15 cellular contexts compared by ENCODE assay signal in the genomic region with DNA sequence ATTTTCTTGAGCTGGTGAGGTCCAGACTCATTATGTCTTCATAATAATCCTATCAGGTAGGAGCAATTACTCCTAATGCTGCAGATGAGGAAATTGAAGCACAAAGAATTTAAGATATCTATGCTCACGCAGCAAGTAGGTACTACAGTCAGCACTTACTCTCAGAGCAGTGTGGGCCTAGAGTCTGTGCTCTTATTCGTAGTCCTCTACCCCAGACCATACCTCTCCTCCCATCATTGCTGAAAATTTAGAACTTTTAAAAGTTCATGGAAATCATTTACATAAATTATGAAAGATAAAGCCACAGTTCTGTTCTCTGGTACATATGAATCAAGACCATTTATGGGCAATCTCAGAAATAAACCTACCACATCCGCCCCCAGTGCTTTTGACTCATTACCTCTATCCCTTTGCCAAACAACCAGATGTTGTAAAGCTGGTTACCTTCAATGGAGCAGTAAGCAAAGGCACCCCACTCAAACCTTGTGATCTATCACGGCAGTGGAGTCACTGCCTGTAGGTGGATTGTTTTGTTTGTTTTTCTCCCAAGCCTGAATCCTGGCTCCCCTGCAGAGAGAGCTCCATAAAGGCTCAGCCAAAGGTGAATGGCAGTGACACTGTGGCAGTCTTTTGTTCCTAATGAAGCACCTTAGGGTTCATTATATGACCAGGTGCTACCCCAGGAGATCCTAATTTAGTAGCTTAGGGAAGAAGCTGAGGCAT. TPM values are rescaled to one million over a fixed set of nuclear protein-coding genes. Genes with fewer than 3 reads are reported as not detected.
A peak's percentile ranks its signal among the peaks of the same experiment; 100 is the strongest.
DNase-seq lines count a peak whose midpoint lies in the region; ATAC-seq and TF ChIP-seq lines count a peak whose summit lies in the region.
"Had no signal": no experiment of that assay in that cellular context is flagged by ENCODE, and none has a peak within 500 bp of the region (broad histone marks: within the 10 kb centered on the region; RNA-seq: fewer than 3 reads in every experiment).

No MANE protein-coding gene starts in this region.

- ATAC-seq in foreskin keratinocyte = peak; percentile 26
- ATAC-seq: HCT116 had no signal

- TF ChIP-seq CTCF in foreskin keratinocyte (conservative IDR thresholded peaks at IDR 0.05) = no peak

- no peaks in the 10 kb centered on the region for H3K36me3 Mint-ChIP-seq in activated CD4-positive, alpha-beta T cell treated with anti-CD3 and anti-CD28 coated beads, Interleukin-2, amount 10 ng/mL, durations not matched to agents 7 days and 5 days (ENCODE audit: low read depth)

- peaks cover 9% of the 10 kb centered on the region for H3K27me3 ChIP-seq in foreskin keratinocyte

- no peak overlapping the region for H3K4me3 Mint-ChIP-seq in activated CD4-positive, alpha-beta T cell treated with anti-CD3 and anti-CD28 coated beads, Interleukin-2, amount 10 ng/mL, durations not matched to agents 7 days and 5 days
- H3K4me3 Mint-ChIP-seq: T-helper 1 cell treated with Interleukin-12 subunit alpha and Interleukin-12 subunit beta and Interleukin-4 antibody, amounts not matched to agents 30 μg/mL and 1 μg/mL, for 36 hours had no signal

- H3K27ac ChIP-seq in foreskin keratinocyte = no peak overlapping the region
- H3K27ac ChIP-seq: PC-9 had no signal

- peak; percentile 12 to 18 for DNase-seq in activated CD4-positive, alpha-beta T cell treated with anti-CD3 and anti-CD28 coated beads for 4 hours
- DNase-seq in activated CD4-positive, alpha-beta T cell treated with anti-CD3 and anti-CD28 coated beads, Interleukin-2, amount 10 ng/mL, durations not matched to agents 7 days and 5 days = no peak
- peak; percentile 20 for DNase-seq in H4 (ENCODE audit: low spot score)
- DNase-seq in NCI-H748 treated with DMSO at 0.1 percent for 48 hours (lab: John Stamatoyannopoulos, UW) = peak; percentile 40
- peak in 1 of 2 donors; percentile 12 for DNase-seq in foreskin keratinocyte
- no peak for DNase-seq in mesenteric fat pad (ENCODE audit: low spot score)
- no peak for DNase-seq in ACHN
- DNase-seq in NCI-H1694 treated with DMSO at 0.1 percent for 48 hours (lab: John Stamatoyannopoulos, UW) = no peak
- DNase-seq: activated CD8-positive, alpha-beta memory T cell treated with anti-CD3 and anti-CD28 coated beads for 24 hours; cortex of kidney; NCI-H2029 treated with DMSO at 0.1 percent for 48 hours; PC-9; posterior cingulate gyrus had no signal

- CTCF ChIA-PET in activated CD4-positive, alpha-beta T cell treated with anti-CD3 and anti-CD28 coated beads, Interleukin-2, amount 10 ng/mL, durations not matched to agents 7 days and 5 days (lab: Charles Lee) = no interaction called here

- POLR2A ChIA-PET in activated CD4-positive, alpha-beta T cell treated with anti-CD3 and anti-CD28 coated beads, Interleukin-2, amount 10 ng/mL, durations not matched to agents 7 days and 5 days (lab: Charles Lee) = no interaction called here

- no peaks in the 10 kb centered on the region for H3K4me1 ChIP-seq in foreskin keratinocyte

- H3K27ac Mint-ChIP-seq in activated CD4-positive, alpha-beta T cell treated with anti-CD3 and anti-CD28 coated beads, Interleukin-2, amount 10 ng/mL, durations not matched to agents 7 days and 5 days = no peak overlapping the region
- H3K27ac Mint-ChIP-seq: T-helper 1 cell treated with Interleukin-12 subunit alpha and Interleukin-12 subunit beta and Interleukin-4 antibody, amounts not matched to agents 30 μg/mL and 1 μg/mL, for 36 hours had no signal

- H3K4me1 Mint-ChIP-seq in activated CD4-positive, alpha-beta T cell treated with anti-CD3 and anti-CD28 coated beads, Interleukin-2, amount 10 ng/mL, durations not matched to agents 7 days and 5 days = peaks cover 15% of the 10 kb centered on the region

- in situ Hi-C loops in ACHN (cut with HindIII; ENCODE audit: low pct_ligation_motif_present, low pct_unique_long_range_greater_than_20kb, low sequenced_read_pairs) = no loop called here

- peaks cover 2% of the 10 kb centered on the region for H3K27me3 Mint-ChIP-seq in activated CD4-positive, alpha-beta T cell treated with anti-CD3 and anti-CD28 coated beads, Interleukin-2, amount 10 ng/mL, durations not matched to agents 7 days and 5 days

- no peaks in the 10 kb centered on the region for H3K9me3 Mint-ChIP-seq in activated CD4-positive, alpha-beta T cell treated with anti-CD3 and anti-CD28 coated beads, Interleukin-2, amount 10 ng/mL, durations not matched to agents 7 days and 5 days
- H3K9me3 Mint-ChIP-seq: T-helper 1 cell treated with Interleukin-12 subunit alpha and Interleukin-12 subunit beta and Interleukin-4 antibody, amounts not matched to agents 30 μg/mL and 1 μg/mL, for 36 hours had no signal

RNA-seq across cellular contexts. Expression of gene MAN1A2, which starts 20.9 kb away (rescaled TPM):
- total RNA-seq in activated CD4-positive, alpha-beta T cell treated with anti-CD3 and anti-CD28 coated beads, Interleukin-2, amount 10 ng/mL, durations not matched to agents 7 days and 5 days = 10 to 100 TPM; 35.0 to 38.8 TPM
- 12.7 and 16.0 TPM in 2 replicates for total RNA-seq in H4 (2014; rRNA removed; shearing (Covaris generic))
- total RNA-seq in foreskin keratinocyte = 19.5 and 22.7 TPM in 2 replicates
- polyA plus RNA-seq in foreskin keratinocyte = 3.7 and 3.8 TPM in 2 replicates
- total RNA-seq in mesenteric fat pad = 40.9 TPM

Comparison
In these comparisons a context has a peak if more than half of its experiments do, and no peak if none do; other contexts are left out.
1. DNase-seq: peak in activated CD4-positive, alpha-beta T cell treated with anti-CD3 and anti-CD28 coated beads for 4 hours (2 of 2), H4 (single experiment) and NCI-H748 treated with DMSO at 0.1 percent for 48 hours (single experiment); none in activated CD4-positive, alpha-beta T cell treated with anti-CD3 and anti-CD28 coated beads, Interleukin-2, amount 10 ng/mL, durations not matched to agents 7 days and 5 days (single experiment), mesenteric fat pad (single experiment), ACHN (single experiment) and NCI-H1694 treated with DMSO at 0.1 percent for 48 hours (single experiment).